10 cellular contexts compared by ENCODE assay signal in genomic region chr1:206563367-206563953, GRCh38. TPM values are rescaled to one million over a fixed set of nuclear protein-coding genes. Genes with fewer than 3 reads are reported as not detected.
DNase-seq lines count a peak whose midpoint lies in the region; ATAC-seq, FAIRE-seq and TF ChIP-seq lines count a peak whose summit lies in the region.
"Had no signal": no experiment of that assay in that cellular context is flagged by ENCODE, and none has a peak within 500 bp of the region (broad histone marks: within the 10 kb centered on the region; RNA-seq: fewer than 3 reads in every experiment).

No MANE protein-coding gene starts in this region.

- no peak for FAIRE-seq in GM12891 (lab: Jason Lieb, UNC)
- no peak for FAIRE-seq in D721Med (lab: Jason Lieb, UNC)
- FAIRE-seq: G401.6 had no signal

- POLR2A ChIA-PET in activated naive CD8-positive, alpha-beta T cell treated with anti-CD3 and anti-CD28 coated beads, Interleukin-2, amount 10 ng/mL, durations not matched to agents 7 days and 5 days (lab: Charles Lee), result interaction anchor here (1.0 to 21.1 kb wide), 9 partner anchors 9 to 93 kb away, joined by 3 to 584 read pairs (median 5); partner anchors contain the start of genes EIF2D, IKBKE and RASSF5
- POLR2A ChIA-PET in A673 (lab: Charles Lee; ENCODE audit: low non-redundant PET), result no interaction called here

- DNase-seq in EL, result peak; percentile 12
- DNase-seq in activated naive CD8-positive, alpha-beta T cell treated with anti-CD3 and anti-CD28 coated beads, Interleukin-2, amount 10 ng/mL, durations not matched to agents 7 days and 5 days, result no peak
- DNase-seq in SK-N-DZ (ENCODE audit: low spot score), result no peak
- no peak for DNase-seq in A673 (ENCODE audit: low spot score)
- DNase-seq in GM12891 (ENCODE audit: insufficient read length, low spot score), result no peak
- no peak for DNase-seq in D721Med (ENCODE audit: insufficient read length, low spot score)

- H3K9me3 Mint-ChIP-seq in activated naive CD8-positive, alpha-beta T cell treated with anti-CD3 and anti-CD28 coated beads, Interleukin-2, amount 10 ng/mL, durations not matched to agents 7 days and 5 days, result no peaks in the 10 kb centered on the region

- intact Hi-C loops in A673 (cut with micrococcal nuclease; ENCODE audit: unreplicated experiment), result no loop called here

- ATAC-seq in GM19467 (IDR thresholded peaks at IDR 0.05; ENCODE audit: unreplicated experiment) (peak; percentile 22), HG03108 (IDR thresholded peaks at IDR 0.05; ENCODE audit: unreplicated experiment) (peak; percentile 20)
- peak; percentile 12 for ATAC-seq in activated naive CD8-positive, alpha-beta T cell treated with anti-CD3 and anti-CD28 coated beads, Interleukin-2, amount 10 ng/mL, durations not matched to agents 7 days and 5 days (ENCODE audit: low read depth)

- peaks cover 90% of the 10 kb centered on the region for H3K36me3 Mint-ChIP-seq in activated naive CD8-positive, alpha-beta T cell treated with anti-CD3 and anti-CD28 coated beads, Interleukin-2, amount 10 ng/mL, durations not matched to agents 7 days and 5 days

- no peaks in the 10 kb centered on the region for H3K27me3 ChIP-seq in A673 (replicated peaks; ENCODE audit: insufficient read depth, low read depth, low read length, poor library complexity)
- H3K27me3 ChIP-seq: suprapubic skin had no signal

- H3K27ac ChIP-seq in A673 (ENCODE audit: low read depth, low read length, poor library complexity, severe bottlenecking), result no peak overlapping the region
- H3K27ac ChIP-seq: suprapubic skin had no signal

- H3K27me3 Mint-ChIP-seq in activated naive CD8-positive, alpha-beta T cell treated with anti-CD3 and anti-CD28 coated beads, Interleukin-2, amount 10 ng/mL, durations not matched to agents 7 days and 5 days, result no peaks in the 10 kb centered on the region

- H3K4me1 ChIP-seq in A673 (ENCODE audit: insufficient read depth, low read length, poor library complexity, severe bottlenecking), result no peaks in the 10 kb centered on the region

- TF ChIP-seq CTCF in A673 (conservative IDR thresholded peaks at IDR 0.05; ENCODE audit: low read depth, low read length) (no peak), D721Med (IDR thresholded peaks at IDR 0.05; ENCODE audit: insufficient read depth, missing control alignments) (no peak)

- peak overlapping the region; percentile 83 for H3K27ac Mint-ChIP-seq in activated naive CD8-positive, alpha-beta T cell treated with anti-CD3 and anti-CD28 coated beads, Interleukin-2, amount 10 ng/mL, durations not matched to agents 7 days and 5 days

- TF ChIP-seq POLR2A in GM12891 (IDR thresholded peaks at IDR 0.05; ENCODE audit: low read depth, low read length), result no peak

- BruUV-seq in A673 (replicated peaks; lab: Mats Ljungman, UMichigan), result no TSS peak

- H3K9me3 ChIP-seq in A673 (ENCODE audit: low read depth, low read length, poor library complexity, severe bottlenecking), result no peaks in the 10 kb centered on the region
- H3K9me3 ChIP-seq: suprapubic skin had no signal

- no peaks in the 10 kb centered on the region for H3K36me3 ChIP-seq in A673 (ENCODE audit: insufficient read depth, low read length, poor library complexity, severe bottlenecking)
- H3K36me3 ChIP-seq: suprapubic skin had no signal

- CTCF ChIA-PET in A673 (lab: Charles Lee), result interaction anchor here (0.6 kb wide), 1 partner anchor 18 kb away, joined by 3 read pairs; no protein-coding TSS in a partner anchor

- H3K4me3 ChIP-seq in A673 (ENCODE audit: low read depth, low read length, poor library complexity, severe bottlenecking), result no peak overlapping the region
- H3K4me3 ChIP-seq: suprapubic skin had no signal

- H3K4me1 Mint-ChIP-seq in activated naive CD8-positive, alpha-beta T cell treated with anti-CD3 and anti-CD28 coated beads, Interleukin-2, amount 10 ng/mL, durations not matched to agents 7 days and 5 days, result peaks cover 89% of the 10 kb centered on the region

- H3K4me3 Mint-ChIP-seq in activated naive CD8-positive, alpha-beta T cell treated with anti-CD3 and anti-CD28 coated beads, Interleukin-2, amount 10 ng/mL, durations not matched to agents 7 days and 5 days, result peak overlapping the region; percentile 79

TF ChIP-seq in GM12891, 5 proteins besides CTCF, POLR2A, EP300 and RAD21:
- TF ChIP-seq SPI1 (IDR thresholded peaks at IDR 0.05; ENCODE audit: low read depth, low read length), result no peak
- no peak for TF ChIP-seq POLR2AphosphoS5 (IDR thresholded peaks at IDR 0.05; ENCODE audit: low read depth, low read length)
- no peak for TF ChIP-seq POU2F2 (IDR thresholded peaks at IDR 0.05; ENCODE audit: low read depth, low read length)
- TF ChIP-seq TAF1 (IDR thresholded peaks at IDR 0.05; ENCODE audit: low read depth, low read length), result no peak
- TF ChIP-seq PAX5 (IDR thresholded peaks at IDR 0.05; ENCODE audit: insufficient read depth, low read length, severe bottlenecking), result no peak

RNA-seq across cellular contexts. Expression of gene EIF2D, which starts 48.8 kb away (rescaled TPM):
- 10 to 100 TPM; 40.6 to 43.7 TPM for total RNA-seq in activated naive CD8-positive, alpha-beta T cell treated with anti-CD3 and anti-CD28 coated beads, Interleukin-2, amount 10 ng/mL, durations not matched to agents 7 days and 5 days
- polyA plus RNA-seq in SK-N-DZ (2014; cell fraction: cytosol; rRNA removed), result 31.7 and 32.1 TPM in 2 replicates
- 79.9 and 80.6 TPM in 2 replicates for polyA plus RNA-seq in SK-N-DZ (2014; cell fraction: nucleus; rRNA removed)
- 32.6 and 32.7 TPM in 2 replicates for total RNA-seq in A673 (2021)
- polyA plus RNA-seq in GM12891 (2012; ENCODE audit: low read depth, missing spikeins), result 84.7 TPM

RNA-seq across cellular contexts. Expression of gene RASSF5, which starts 56.1 kb away (rescaled TPM):
- total RNA-seq in activated naive CD8-positive, alpha-beta T cell treated with anti-CD3 and anti-CD28 coated beads, Interleukin-2, amount 10 ng/mL, durations not matched to agents 7 days and 5 days, result 100 to 1,000 TPM; 211 TPM
- polyA plus RNA-seq in SK-N-DZ (2014; cell fraction: cytosol; rRNA removed), result 0.05 TPM in 1 of 2 replicates, not detected in the other
- not detected in 2 replicates for polyA plus RNA-seq in SK-N-DZ (2014; cell fraction: nucleus; rRNA removed)
- 0.75 and 1.3 TPM in 2 replicates for total RNA-seq in A673 (2021)
- polyA plus RNA-seq in GM12891 (2012; ENCODE audit: low read depth, missing spikeins), result 51.8 TPM

Comparison
In these comparisons a context has a peak if more than half of its experiments do, and no peak if none do; other contexts are left out.
1. RNA of gene RASSF5, which starts 56.1 kb away (total RNA-seq): 211 TPM in activated naive CD8-positive, alpha-beta T cell treated with anti-CD3 and anti-CD28 coated beads, Interleukin-2, amount 10 ng/mL, durations not matched to agents 7 days and 5 days; 0.75 to 1.3 TPM in A673; every median in the first group is over 10 times any median in the second.
2. Peak in every context shown above with its lines, with median percentiles within 50 percentile points of each other: ATAC-seq.